19 cellular contexts compared by ENCODE assay signal in the genomic region with DNA sequence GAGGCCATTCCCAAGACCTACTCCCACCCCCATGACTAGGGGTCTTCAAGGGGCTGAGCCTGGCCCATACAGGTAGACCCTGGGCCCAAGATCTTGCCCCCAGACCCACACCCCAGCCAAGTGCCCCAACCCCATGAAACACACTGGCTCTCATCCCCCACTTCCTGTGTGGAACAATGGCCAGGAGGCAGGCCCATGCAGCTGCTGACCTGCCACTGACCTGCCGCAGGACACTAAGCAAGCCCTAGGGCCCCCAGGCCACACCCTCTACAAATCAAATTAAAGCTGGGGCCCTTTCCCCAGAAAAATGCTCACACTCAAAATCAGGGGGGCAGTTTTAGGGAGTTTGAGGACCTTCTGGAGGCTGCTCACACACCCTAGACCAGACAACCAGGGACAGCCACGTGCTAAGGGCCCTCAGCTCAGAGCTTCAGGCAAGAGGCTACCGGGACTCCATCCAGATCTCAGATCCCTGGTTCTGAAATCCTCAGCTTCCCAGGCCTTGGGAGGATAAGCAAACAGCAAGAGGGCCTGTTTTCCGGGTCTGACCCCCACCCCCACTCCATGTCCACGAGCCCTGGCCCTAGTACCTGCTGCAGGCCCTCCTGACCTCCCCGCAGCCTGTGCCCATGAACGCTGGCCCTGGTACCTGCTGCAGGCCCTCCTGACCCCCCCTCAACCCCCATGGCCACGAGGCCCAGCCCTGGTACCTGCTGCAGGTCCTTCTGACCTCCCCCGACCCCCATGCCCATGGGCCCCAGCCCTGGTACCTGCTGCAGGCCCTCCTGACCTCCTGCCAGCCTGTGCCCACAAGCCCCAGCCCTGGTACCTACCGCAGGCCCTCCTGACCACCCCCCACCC. TPM values are rescaled to one million over a fixed set of nuclear protein-coding genes. Genes with fewer than 3 reads are reported as not detected.
DNase-seq lines count a peak whose midpoint lies in the region; ATAC-seq and TF ChIP-seq lines count a peak whose summit lies in the region.
"Had no signal": no experiment of that assay in that cellular context is flagged by ENCODE, and none has a peak within 500 bp of the region (broad histone marks: within the 10 kb centered on the region; RNA-seq: fewer than 3 reads in every experiment).

No MANE protein-coding gene starts in this region.

- H3K4me1 ChIP-seq in RWPE2 (ENCODE audit: insufficient read depth, poor library complexity, severe bottlenecking) (peaks cover 51% of the 10 kb centered on the region), esophagus (ENCODE audit: control insufficient read depth in 2 of 2, insufficient read depth in 2 of 2, low read length in 1 of 2) (peaks cover 6 to 28% of the 10 kb centered on the region in 2 donors), skeletal muscle tissue (ENCODE audit: control insufficient read depth in 3 of 3, insufficient read depth in 3 of 3, low read length in 3 of 3) (peaks cover 27 to 55% (median 37%) of the 10 kb centered on the region in 3 donors), OCI-LY7 (ENCODE audit: insufficient read depth, low read length, poor library complexity, severe bottlenecking) (no peaks in the 10 kb centered on the region)

- H3K79me2 ChIP-seq in OCI-LY7 (ENCODE audit: insufficient read depth, low read depth, low read length) = no peaks in the 10 kb centered on the region

- H3K36me3 ChIP-seq in RWPE2 (ENCODE audit: low read depth) = peaks cover 85% of the 10 kb centered on the region
- H3K36me3 ChIP-seq in esophagus (ENCODE audit: control insufficient read depth in 2 of 2, insufficient read depth in 2 of 2, low read length in 1 of 2) = peaks cover 0 to 21% of the 10 kb centered on the region in 2 donors
- peaks cover 0 to 3% (median 0%) of the 10 kb centered on the region in 3 donors for H3K36me3 ChIP-seq in skeletal muscle tissue (ENCODE audit: control insufficient read depth in 3 of 3, insufficient read depth in 3 of 3, low read length in 3 of 3)
- H3K36me3 ChIP-seq in OCI-LY7 (ENCODE audit: insufficient read depth, low read length) = no peaks in the 10 kb centered on the region

- no peaks in the 10 kb centered on the region for H4K20me1 ChIP-seq in OCI-LY7 (ENCODE audit: insufficient read depth, low read length)

- 41 to 57% methylated on average over 7 to 9 of the region's 10 CpGs for WGBS in esophagus, 2 donors

- no TSS peak for BruUV-seq in OCI-LY7 (replicated peaks; lab: Mats Ljungman, UMichigan)

- H3K9me3 ChIP-seq in RWPE2 (ENCODE audit: severe bottlenecking) (no peaks in the 10 kb centered on the region), esophagus (ENCODE audit: control insufficient read depth in 2 of 2, insufficient read depth in 1 of 2, low read depth in 1 of 2, low read length in 1 of 2) (no peaks in the 10 kb centered on the region), skeletal muscle tissue (ENCODE audit: control insufficient read depth in 3 of 3, low read length in 3 of 3) (no peaks in the 10 kb centered on the region), OCI-LY7 (ENCODE audit: low read length) (no peaks in the 10 kb centered on the region)
- H3K9me3 ChIP-seq: spleen had no signal

- CTCF ChIA-PET in OCI-LY7 (lab: Charles Lee; ENCODE audit: unreplicated experiment) = no interaction called here

- DNase-seq in RWPE2 (ENCODE audit: low spot score) (no peak), lung microvascular endothelial cell (ENCODE audit: low read depth in 2 of 2) (peak; percentile 65 to 67), OCI-M2 (lab: John Stamatoyannopoulos, UW; ENCODE audit: unreplicated experiment) (no peak), OCI-LY7 (ENCODE audit: low spot score) (no peak)
- DNase-seq: activated CD4-positive, alpha-beta T cell treated with anti-CD3 and anti-CD28 coated beads, Interleukin-2, amount 50 U/mL, for 1 hour; AML-193; amniotic stem cell; DMS53; foreskin melanocyte; NCI-H1417 treated with DMSO at 0.1 percent for 48 hours; NCI-H446; PC-3; spleen had no signal

- POLR2A ChIA-PET in OCI-LY7 (lab: Charles Lee) = no interaction called here

- H3K9me2 ChIP-seq in OCI-LY7 (ENCODE audit: insufficient read depth, low read length) = no peaks in the 10 kb centered on the region

- TF ChIP-seq CTCF in RWPE2 (IDR thresholded peaks at IDR 0.05; ENCODE audit: poor library complexity, severe bottlenecking) (no peak), OCI-LY7 (conservative IDR thresholded peaks at IDR 0.05; ENCODE audit: low read length) (no peak)

- H3K27ac ChIP-seq in RWPE2 (ENCODE audit: poor library complexity, severe bottlenecking) (peak overlapping the region; percentile 73), esophagus (ENCODE audit: low read depth in 2 of 2, low read length in 1 of 2) (peak overlapping the region; percentile 61 to 82), skeletal muscle tissue (ENCODE audit: low read depth, low read length) (peak overlapping the region; percentile 12), OCI-LY7 (ENCODE audit: low read depth, low read length, poor library complexity, severe bottlenecking) (no peak overlapping the region)
- H3K27ac ChIP-seq: KMS-11, spleen had no signal

- 0 out of 3 replicates have a peak, but pooled peaks have one; percentile 9 for ATAC-seq in RWPE2 (ENCODE audit: low read depth)
- no peak for ATAC-seq in GM21723 (IDR thresholded peaks at IDR 0.05; ENCODE audit: unreplicated experiment)
- ATAC-seq in GM21360 (IDR thresholded peaks at IDR 0.05; ENCODE audit: unreplicated experiment) = no peak
- ATAC-seq: naive thymus-derived CD8-positive, alpha-beta T cell; PC-3 had no signal

- H3K4me2 ChIP-seq in OCI-LY7 (ENCODE audit: low read length) = no peak overlapping the region
- H3K4me2 ChIP-seq: KMS-11 had no signal

- no peak overlapping the region for H3K4me3 ChIP-seq in RWPE2 (ENCODE audit: severe bottlenecking)
- H3K4me3 ChIP-seq in esophagus (ENCODE audit: low read depth in 1 of 2, low read length in 2 of 2) = no peak overlapping the region
- no peak overlapping the region for H3K4me3 ChIP-seq in skeletal muscle tissue (ENCODE audit: low read length in 3 of 3)
- no peak overlapping the region for H3K4me3 ChIP-seq in OCI-LY7 (ENCODE audit: low read depth, low read length, poor library complexity, severe bottlenecking)
- H3K4me3 ChIP-seq: spleen had no signal

- no peak overlapping the region for H2AFZ ChIP-seq in OCI-LY7 (ENCODE audit: low read length)

- intact Hi-C loops in OCI-LY7 (cut with micrococcal nuclease; ENCODE audit: unreplicated experiment) = no loop called here

- H3K27me3 ChIP-seq in RWPE2 (ENCODE audit: insufficient read depth, poor library complexity, severe bottlenecking) (no peaks in the 10 kb centered on the region), esophagus (ENCODE audit: control insufficient read depth in 1 of 2, insufficient read depth in 2 of 2, low read length in 2 of 2) (no peaks in the 10 kb centered on the region), skeletal muscle tissue (ENCODE audit: control insufficient read depth in 3 of 3, insufficient read depth in 3 of 3, low read length in 3 of 3) (peaks cover 2 to 6% (median 3%) of the 10 kb centered on the region in 3 donors)

- H3K9ac ChIP-seq in skeletal muscle tissue (ENCODE audit: low read depth in 1 of 3, low read length in 3 of 3) = peak overlapping the region in 1 of 3 donors; percentile 40
- H3K9ac ChIP-seq: KMS-11 had no signal

RNA-seq across cellular contexts. Expression of a gene that starts 10.0 kb away (rescaled TPM):
- polyA plus RNA-seq in esophagus = 10 to 100 TPM; 13.0 to 13.1 TPM
- total RNA-seq in lung microvascular endothelial cell = 36.2 and 57.1 TPM in 2 replicates
- total RNA-seq in skeletal muscle tissue = 5.7 TPM
- total RNA-seq in OCI-LY7 (2014; rRNA removed; shearing (Covaris generic)) = 3.3 and 4.0 TPM in 2 replicates
- total RNA-seq in OCI-LY7 (2022) = 2.8 and 3.1 TPM in 2 replicates

RNA-seq across cellular contexts. Expression of a gene that starts 23.1 kb away (rescaled TPM):
- polyA plus RNA-seq in esophagus = 1 to 10 TPM; 2.6 to 3.1 TPM
- total RNA-seq in lung microvascular endothelial cell (89.8 and 137 TPM in 2 replicates), skeletal muscle tissue (3.7 TPM), OCI-LY7 (2022) (215 and 235 TPM in 2 replicates)
- total RNA-seq in OCI-LY7 (2014; rRNA removed; shearing (Covaris generic)) = 174 and 225 TPM in 2 replicates

RNA-seq across cellular contexts. Expression of a gene that starts 51.0 kb away (rescaled TPM):
- polyA plus RNA-seq in esophagus = 10 to 100 TPM; 50.1 to 64.3 TPM
- total RNA-seq in lung microvascular endothelial cell (7.8 and 7.9 TPM in 2 replicates), skeletal muscle tissue (6.3 TPM), OCI-LY7 (2022) (not detected in 2 replicates)
- total RNA-seq in OCI-LY7 (2014; rRNA removed; shearing (Covaris generic)) = not detected in 2 replicates
- total RNA-seq: naive thymus-derived CD8-positive, alpha-beta T cell had no signal
- polyA plus RNA-seq: naive thymus-derived CD8-positive, alpha-beta T cell had no signal

Comparison
In these comparisons a context has a peak if more than half of its experiments do, and no peak if none do; other contexts are left out.
1. DNase-seq: peak in lung microvascular endothelial cell (2 of 2); none in RWPE2 (single experiment), OCI-M2 (single experiment) and OCI-LY7 (single experiment).
2. RNA of a gene that starts 23.1 kb away (total RNA-seq): 174 to 235 TPM in OCI-LY7 and 89.8 to 137 TPM in lung microvascular endothelial cell; 3.7 TPM in skeletal muscle tissue (single experiment); every median in the first group is over 10 times any median in the second.